8 cellular contexts compared by ENCODE assay signal in the genomic region with DNA sequence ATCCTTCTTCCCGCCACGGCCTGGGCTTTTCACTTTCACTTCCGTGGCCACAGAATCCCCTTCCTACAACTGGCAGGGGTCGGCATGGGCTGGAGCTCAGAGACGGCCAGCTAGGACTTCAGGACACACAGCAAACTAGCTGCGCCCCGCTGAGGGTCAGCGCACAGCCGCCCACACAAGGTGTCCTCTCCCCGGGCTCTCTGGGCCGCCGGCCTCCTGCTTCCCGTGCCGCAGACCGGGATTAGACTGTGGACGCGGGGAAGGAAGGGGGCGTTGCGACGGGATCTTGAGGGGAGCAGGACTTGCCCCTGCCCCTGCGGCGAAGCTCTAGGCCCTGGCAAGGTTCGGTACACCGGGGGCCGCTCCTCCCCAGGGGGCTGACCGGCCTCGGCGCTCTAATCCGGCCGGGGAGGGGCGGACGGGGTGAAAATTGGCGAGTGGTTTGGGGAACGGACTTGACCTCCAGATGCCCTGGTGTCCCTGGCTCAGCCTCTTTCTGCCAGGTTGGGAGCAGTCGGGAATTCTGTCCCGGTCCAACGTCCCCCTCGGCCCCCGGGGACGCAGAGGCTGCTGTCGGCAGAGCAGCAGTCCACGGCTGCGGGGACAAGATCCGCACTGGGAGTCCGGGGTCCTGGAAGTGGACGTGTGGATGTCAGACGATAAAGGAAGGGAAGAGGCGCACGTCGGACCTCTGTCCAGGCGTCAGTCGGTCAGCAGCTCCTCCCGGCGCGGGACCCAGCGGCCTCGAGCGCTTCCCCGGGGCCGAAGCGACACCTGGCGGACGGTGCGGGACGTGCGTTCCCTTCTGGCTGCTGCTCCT. TPM values are rescaled to one million over a fixed set of nuclear protein-coding genes. Genes with fewer than 3 reads are reported as not detected.
A peak's percentile ranks its signal among the peaks of the same experiment; 100 is the strongest.
DNase-seq lines count a peak whose midpoint lies in the region; ATAC-seq and TF ChIP-seq lines count a peak whose summit lies in the region.

No MANE protein-coding gene starts in this region.

- peak; percentile 88 for DNase-seq in Calu3
- peak; percentile 58 for DNase-seq in HCEC 1CT
- DNase-seq in NCI-H2227 (lab: John Stamatoyannopoulos, UW; ENCODE audit: unreplicated experiment): peak; percentile 79
- peak; percentile 86 for DNase-seq in activated CD4-positive, alpha-beta memory T cell treated with anti-CD3 and anti-CD28 coated beads for 36 hours
- peak; percentile 53 to 78 for DNase-seq in dermis microvascular lymphatic vessel endothelial cell (ENCODE audit: low read depth in 2 of 2)
- peak; percentile 80 to 97 for DNase-seq in lower leg skin (ENCODE audit: low spot score in 2 of 2)
- DNase-seq in stimulated activated CD4-positive, alpha-beta T cell treated with anti-CD3 and anti-CD28 coated beads, Interleukin-4, amount 100 ng/mL, for 24 hours: peak; percentile 83

- H3K36me3 Mint-ChIP-seq in Calu3 (ENCODE audit: insufficient read depth, unreplicated experiment): peaks cover 6% of the 10 kb centered on the region
- H3K36me3 Mint-ChIP-seq in activated CD4-positive, alpha-beta memory T cell treated with anti-CD3 and anti-CD28 coated beads for 36 hours: no peaks in the 10 kb centered on the region

- peak overlapping the region; percentile 31 for H3K4me3 ChIP-seq in lower leg skin (ENCODE audit: low read depth, poor library complexity, severe bottlenecking)

- ATAC-seq in HG03097 (IDR thresholded peaks at IDR 0.05; ENCODE audit: low FRiP score, unreplicated experiment): no peak

- no peak overlapping the region for H3K27ac Mint-ChIP-seq in Calu3 (ENCODE audit: unreplicated experiment)
- H3K27ac Mint-ChIP-seq in activated CD4-positive, alpha-beta memory T cell treated with anti-CD3 and anti-CD28 coated beads for 36 hours: no peak overlapping the region

- TF ChIP-seq CTCF in Calu3 (IDR thresholded peaks at IDR 0.05; ENCODE audit: unreplicated experiment) (peak; percentile 79), lower leg skin (IDR thresholded peaks at IDR 0.05) (peak in 1 of 3 donors; percentile 66)

- H3K4me1 Mint-ChIP-seq in Calu3 (ENCODE audit: low read depth, unreplicated experiment): no peaks in the 10 kb centered on the region
- peaks cover 25% of the 10 kb centered on the region for H3K4me1 Mint-ChIP-seq in activated CD4-positive, alpha-beta memory T cell treated with anti-CD3 and anti-CD28 coated beads for 36 hours (ENCODE audit: low read depth)

- intact Hi-C loops in Calu3 (cut with micrococcal nuclease; ENCODE audit: unreplicated experiment): loop anchor here (5.0 to 10.0 kb wide), 3 partner anchors 44 to 186 kb away; no protein-coding TSS in a partner anchor
- intact Hi-C loops in activated CD4-positive, alpha-beta memory T cell treated with anti-CD3 and anti-CD28 coated beads for 36 hours (cut with micrococcal nuclease): loop anchor here (1.0 to 5.0 kb wide), 5 partner anchors 29 to 189 kb away; no protein-coding TSS in a partner anchor
- intact Hi-C loops in lower leg skin (cut with DNase I; ENCODE audit: low total_unique reads): loop anchor here (5.0 to 10.0 kb wide), 2 partner anchors 39 to 156 kb away; no protein-coding TSS in a partner anchor

- peak overlapping the region; percentile 65 for H3K4me3 Mint-ChIP-seq in Calu3 (ENCODE audit: low read depth, unreplicated experiment)
- H3K4me3 Mint-ChIP-seq in activated CD4-positive, alpha-beta memory T cell treated with anti-CD3 and anti-CD28 coated beads for 36 hours: peak overlapping the region; percentile 53

- H3K27me3 Mint-ChIP-seq in Calu3 (ENCODE audit: unreplicated experiment): peaks cover 85% of the 10 kb centered on the region
- peaks cover 60% of the 10 kb centered on the region for H3K27me3 Mint-ChIP-seq in activated CD4-positive, alpha-beta memory T cell treated with anti-CD3 and anti-CD28 coated beads for 36 hours

- no peaks in the 10 kb centered on the region for H3K9me3 Mint-ChIP-seq in Calu3 (ENCODE audit: low read depth, unreplicated experiment)
- no peaks in the 10 kb centered on the region for H3K9me3 Mint-ChIP-seq in activated CD4-positive, alpha-beta memory T cell treated with anti-CD3 and anti-CD28 coated beads for 36 hours

- 4 to 7% methylated on average over 42 to 56 of the region's 66 CpGs for WGBS in lower leg skin, 2 donors

- CTCF ChIA-PET in Calu3 (lab: Charles Lee): interaction anchor here (1.0 to 2.3 kb wide), 7 partner anchors 11 to 187 kb away, joined by 3 to 22 read pairs (median 4); no protein-coding TSS in a partner anchor
- CTCF ChIA-PET in activated CD4-positive, alpha-beta memory T cell treated with anti-CD3 and anti-CD28 coated beads for 36 hours (lab: Charles Lee): interaction anchor here (0.5 to 3.3 kb wide), 50 partner anchors 8 to 462 kb away, joined by 3 to 41 read pairs (median 5); partner anchors contain the start of genes DCTN3, MYORG and RPP25L

- POLR2A ChIA-PET in activated CD4-positive, alpha-beta memory T cell treated with anti-CD3 and anti-CD28 coated beads for 36 hours (lab: Charles Lee): interaction anchor here (1.5 kb wide), 1 partner anchor 41 kb away, joined by 3 read pairs; no protein-coding TSS in a partner anchor

- no TSS peak for BruUV-seq in Calu3 (replicated peaks; lab: Mats Ljungman, UMichigan)

- no peak for TF ChIP-seq POLR2A in lower leg skin (IDR thresholded peaks at IDR 0.05)

RNA-seq across cellular contexts. Expression of gene CNTFR, which starts 1.8 kb away (rescaled TPM):
- total RNA-seq in Calu3 (2022) (0.44 TPM in 1 of 2 replicates, not detected in the other), dermis microvascular lymphatic vessel endothelial cell (not detected in 2 replicates), lower leg skin (10 to 100 TPM in 1 of 4 donors, 1 to 10 TPM in 3; 2.5 to 13.4 (median 3.9) TPM)
- total RNA-seq in activated CD4-positive, alpha-beta memory T cell treated with anti-CD3 and anti-CD28 coated beads for 36 hours: not detected

RNA-seq across cellular contexts. Expression of gene RPP25L, which starts 20.6 kb away (rescaled TPM):
- total RNA-seq in Calu3 (2022) (17.6 and 19.9 TPM in 2 replicates), dermis microvascular lymphatic vessel endothelial cell (16.9 and 17.7 TPM in 2 replicates), lower leg skin (10 to 100 TPM; 17.0 to 39.0 (median 26.6) TPM)
- 10 to 100 TPM; 29.3 to 31.1 TPM for total RNA-seq in activated CD4-positive, alpha-beta memory T cell treated with anti-CD3 and anti-CD28 coated beads for 36 hours

RNA-seq across cellular contexts. Expression of gene DCTN3, which starts 29.0 kb away (rescaled TPM):
- 50.8 and 51.8 TPM in 2 replicates for total RNA-seq in Calu3 (2022)
- 10 to 100 TPM; 85.3 to 87.3 TPM for total RNA-seq in activated CD4-positive, alpha-beta memory T cell treated with anti-CD3 and anti-CD28 coated beads for 36 hours
- total RNA-seq in dermis microvascular lymphatic vessel endothelial cell: 76.0 and 80.8 TPM in 2 replicates
- total RNA-seq in lower leg skin: 100 to 1,000 TPM in 3 of 4 donors, 10 to 100 TPM in 1; 80.8 to 166 (median 127) TPM

RNA-seq across cellular contexts. Expression of gene ARID3C, which starts 37.6 kb away (rescaled TPM):
- total RNA-seq in Calu3 (2022) (not detected in 2 replicates), dermis microvascular lymphatic vessel endothelial cell (0.25 TPM in 1 of 2 replicates, not detected in the other), lower leg skin (under 1 TPM in 2 of 4 donors, not detected in 2; 0.23 to 0.34 TPM)
- total RNA-seq in activated CD4-positive, alpha-beta memory T cell treated with anti-CD3 and anti-CD28 coated beads for 36 hours: under 1 TPM; 0.14 to 0.17 TPM

RNA-seq across cellular contexts. Expression of gene SIGMAR1, which starts 46.3 kb away (rescaled TPM):
- total RNA-seq in Calu3 (2022): 65.6 and 80.1 TPM in 2 replicates
- 10 to 100 TPM; 65.9 to 67.6 TPM for total RNA-seq in activated CD4-positive, alpha-beta memory T cell treated with anti-CD3 and anti-CD28 coated beads for 36 hours
- 34.9 and 48.4 TPM in 2 replicates for total RNA-seq in dermis microvascular lymphatic vessel endothelial cell
- 100 to 1,000 TPM in 3 of 4 donors, 10 to 100 TPM in 1; 99.1 to 130 (median 107) TPM for total RNA-seq in lower leg skin
